In genomic region chr11:14892036-14892556, GRCh38 we compare ENCODE assay signal across 8 cellular contexts. TPM values are rescaled to one million over a fixed set of nuclear protein-coding genes. Genes with fewer than 3 reads are reported as not detected.
A peak's percentile ranks its signal among the peaks of the same experiment; 100 is the strongest.
DNase-seq lines count a peak whose midpoint lies in the region; ATAC-seq, FAIRE-seq and TF ChIP-seq lines count a peak whose summit lies in the region.

A gene with protein sequence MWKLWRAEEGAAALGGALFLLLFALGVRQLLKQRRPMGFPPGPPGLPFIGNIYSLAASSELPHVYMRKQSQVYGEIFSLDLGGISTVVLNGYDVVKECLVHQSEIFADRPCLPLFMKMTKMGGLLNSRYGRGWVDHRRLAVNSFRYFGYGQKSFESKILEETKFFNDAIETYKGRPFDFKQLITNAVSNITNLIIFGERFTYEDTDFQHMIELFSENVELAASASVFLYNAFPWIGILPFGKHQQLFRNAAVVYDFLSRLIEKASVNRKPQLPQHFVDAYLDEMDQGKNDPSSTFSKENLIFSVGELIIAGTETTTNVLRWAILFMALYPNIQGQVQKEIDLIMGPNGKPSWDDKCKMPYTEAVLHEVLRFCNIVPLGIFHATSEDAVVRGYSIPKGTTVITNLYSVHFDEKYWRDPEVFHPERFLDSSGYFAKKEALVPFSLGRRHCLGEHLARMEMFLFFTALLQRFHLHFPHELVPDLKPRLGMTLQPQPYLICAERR (minus strand): TSS chr11:14892231. CDS start chr11:14892205, 26 bp downstream.

- H4K20me1 ChIP-seq in keratinocyte (ENCODE audit: control insufficient read depth, extremely low read depth, insufficient read depth, low read length), result no peaks in the 10 kb centered on the region

- H3K4me1 ChIP-seq in keratinocyte (ENCODE audit: control insufficient read depth, extremely low read depth, insufficient read depth, low read length), result peaks cover 8% of the 10 kb centered on the region

- no peak for FAIRE-seq in keratinocyte (lab: Jason Lieb, UNC)

- H3K27me3 ChIP-seq in keratinocyte (ENCODE audit: control insufficient read depth, extremely low read depth, insufficient read depth, low read length), result peaks cover 3% of the 10 kb centered on the region

- no peaks in the 10 kb centered on the region for H3K36me3 ChIP-seq in keratinocyte (ENCODE audit: control insufficient read depth in 2 of 2, extremely low read depth in 1 of 2, insufficient read depth in 2 of 2, low read length in 2 of 2)

- H3K4me3 ChIP-seq in keratinocyte (ENCODE audit: control insufficient read depth in 2 of 3, extremely low read depth in 1 of 3, insufficient read depth in 2 of 3, low read depth in 1 of 3, low read length in 3 of 3), result peak within 1 kb of the TSS; percentile 52 to 81 (median 75)

- peak within 1 kb of the TSS; percentile 44 for H3K27ac ChIP-seq in keratinocyte (ENCODE audit: control insufficient read depth, insufficient read depth, low read length)

- DNase-seq in AG09319 (ENCODE audit: extremely low read depth, low read depth) (peak; percentile 93), NCI-H446 (lab: John Stamatoyannopoulos, UW) (peak; percentile 94 to 99), cerebellar cortex (ENCODE audit: low spot score) (peak; percentile 98), keratinocyte (ENCODE audit: low read depth, low spot score) (peak; percentile 68)
- DNase-seq in stimulated activated CD4-positive, alpha-beta T cell treated with anti-CD3 and anti-CD28 coated beads, Interleukin-15, amount 100 ng/mL, for 1 hour (ENCODE audit: low read depth in 1 of 2, low spot score in 1 of 2), result peak; percentile 74 to 81

- no peaks in the 10 kb centered on the region for H3K9me3 ChIP-seq in keratinocyte (ENCODE audit: control insufficient read depth, low read depth, low read length)

- dilution Hi-C loops in keratinocyte (cut with MboI; ENCODE audit: extremely low pct_ligation_motif_present, low sequenced_read_pairs), result no loop called here

- peak within 1 kb of the TSS; percentile 88 for H3K4me2 ChIP-seq in keratinocyte (ENCODE audit: control insufficient read depth, extremely low read depth, insufficient read depth, low read depth, low read length)

- H3K9ac ChIP-seq in keratinocyte (ENCODE audit: control insufficient read depth, extremely low read depth, insufficient read depth, low read length), result peak within 1 kb of the TSS; percentile 64

- no peaks in the 10 kb centered on the region for H3K9me1 ChIP-seq in keratinocyte (ENCODE audit: control insufficient read depth, extremely low read depth, insufficient read depth, low read length)

- H3K79me2 ChIP-seq in keratinocyte (ENCODE audit: control insufficient read depth, insufficient read depth, low read length), result peaks cover 2% of the 10 kb centered on the region

- ATAC-seq in GM19043 (IDR thresholded peaks at IDR 0.05; ENCODE audit: low read depth, unreplicated experiment), result peak; percentile 93
- ATAC-seq in HG03354 (IDR thresholded peaks at IDR 0.05; ENCODE audit: poor library complexity, severe bottlenecking, unreplicated experiment), result peak; percentile 95
- ATAC-seq in activated CD4-positive, CD25-positive, alpha-beta regulatory T cell treated with anti-CD3 and anti-CD28 coated beads, Interleukin-2, amount 50 U/mL, for 24 hours, result peak; percentile 83 to 87

- H2AFZ ChIP-seq in keratinocyte (ENCODE audit: control insufficient read depth, low read length), result peak within 1 kb of the TSS; percentile 95

- TF ChIP-seq CTCF in AG09319 (IDR thresholded peaks at IDR 0.05; ENCODE audit: low read depth, low read length) (no peak), keratinocyte (optimal IDR thresholded peaks at IDR 0.05 in 1 of 3, IDR thresholded peaks at IDR 0.05 in 1 of 3, conservative IDR thresholded peaks at IDR 0.05 in 1 of 3; ENCODE audit: extremely low read depth in 1 of 3, insufficient read depth in 2 of 3, low read length in 3 of 3) (no peak)

RNA-seq across cellular contexts. Expression of the gene that starts here (rescaled TPM):
- polyA plus RNA-seq in keratinocyte, result 6.5 to 15.5 TPM (median 14.4 TPM) in 3 replicates
- polyA plus RNA-seq in keratinocyte (2011; ENCODE audit: low read depth), result 8.6 TPM
- 5.7 and 13.2 TPM in 2 replicates for polyA plus RNA-seq in keratinocyte (2011; cell fraction: cytosol; rRNA removed)
- polyA plus RNA-seq in keratinocyte (2011; cell fraction: nucleus; rRNA removed), result 28.1 and 28.5 TPM in 2 replicates
- polyA plus RNA-seq in keratinocyte (2012; ENCODE audit: low replicate concordance), result 12.6 and 34.1 TPM in 2 replicates
- 0.62 to 12.6 TPM (median 7.1 TPM) in 3 replicates for polyA minus RNA-seq in keratinocyte
- 3.8 TPM for polyA minus RNA-seq in keratinocyte (2011; cell fraction: cytosol; rRNA and poly(A)+ RNA removed)
- polyA minus RNA-seq in keratinocyte (2011; cell fraction: nucleus; rRNA and poly(A)+ RNA removed), result 5.0 and 8.5 TPM in 2 replicates

Comparison
In these comparisons a context has a peak if more than half of its experiments do, and no peak if none do; other contexts are left out.
1. Peak in every context shown above with its lines: DNase-seq, ATAC-seq, H3K4me3 ChIP-seq and H3K27ac ChIP-seq.